1 cellular context compared by ENCODE assay signal in the genomic region with DNA sequence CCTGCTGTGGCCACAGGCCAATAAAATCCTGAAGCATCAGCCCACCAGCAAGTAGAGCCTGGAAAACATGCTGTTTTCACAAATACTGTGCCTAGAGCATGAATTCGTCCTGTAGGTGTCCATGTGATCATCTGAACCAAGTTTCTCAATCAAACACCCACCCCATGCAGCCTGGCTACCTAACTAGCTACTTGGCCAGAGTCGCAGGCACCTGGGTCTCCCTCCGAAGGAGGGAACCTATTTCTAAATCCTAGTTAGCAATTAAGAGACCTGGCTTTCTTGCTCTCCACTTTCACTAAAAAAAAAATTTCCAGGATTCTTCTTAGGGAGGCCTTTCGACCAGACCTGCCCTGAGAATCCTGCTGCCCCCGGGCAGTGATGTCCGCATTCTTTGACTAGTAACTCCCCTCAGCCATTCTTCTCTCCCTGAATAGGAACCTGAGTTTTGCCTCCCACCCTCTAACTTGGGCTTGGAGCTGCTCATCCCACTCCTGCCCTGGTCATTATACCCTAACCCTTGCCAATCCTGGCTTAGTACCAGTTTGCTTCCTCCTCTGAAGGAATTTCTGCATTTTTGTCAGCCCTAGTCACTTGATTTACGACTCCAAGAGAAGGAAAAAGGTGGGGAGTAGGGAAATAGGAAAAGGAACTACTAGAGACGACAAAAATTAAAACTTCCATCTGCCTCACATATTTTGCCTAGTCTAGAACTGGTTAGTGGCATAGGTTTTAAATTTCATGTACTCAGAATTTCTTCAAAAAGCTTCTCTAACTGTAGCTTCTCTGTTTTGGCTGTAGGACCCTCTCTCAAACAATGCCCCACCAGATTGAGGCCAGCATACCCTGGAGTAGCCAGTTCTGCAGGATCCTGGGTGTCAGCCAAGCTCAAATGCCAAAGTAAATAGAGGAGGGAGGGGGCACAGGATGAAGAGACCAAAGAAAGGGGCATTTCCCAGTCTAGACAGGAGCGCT.
TF ChIP-seq lines count a peak whose summit lies in the region.

No MANE protein-coding gene starts in this region.

TF ChIP-seq in HepG2, 621 proteins besides CTCF, POLR2A, EP300 and RAD21 (continued from another document):
- TF ChIP-seq, protein P1, sequence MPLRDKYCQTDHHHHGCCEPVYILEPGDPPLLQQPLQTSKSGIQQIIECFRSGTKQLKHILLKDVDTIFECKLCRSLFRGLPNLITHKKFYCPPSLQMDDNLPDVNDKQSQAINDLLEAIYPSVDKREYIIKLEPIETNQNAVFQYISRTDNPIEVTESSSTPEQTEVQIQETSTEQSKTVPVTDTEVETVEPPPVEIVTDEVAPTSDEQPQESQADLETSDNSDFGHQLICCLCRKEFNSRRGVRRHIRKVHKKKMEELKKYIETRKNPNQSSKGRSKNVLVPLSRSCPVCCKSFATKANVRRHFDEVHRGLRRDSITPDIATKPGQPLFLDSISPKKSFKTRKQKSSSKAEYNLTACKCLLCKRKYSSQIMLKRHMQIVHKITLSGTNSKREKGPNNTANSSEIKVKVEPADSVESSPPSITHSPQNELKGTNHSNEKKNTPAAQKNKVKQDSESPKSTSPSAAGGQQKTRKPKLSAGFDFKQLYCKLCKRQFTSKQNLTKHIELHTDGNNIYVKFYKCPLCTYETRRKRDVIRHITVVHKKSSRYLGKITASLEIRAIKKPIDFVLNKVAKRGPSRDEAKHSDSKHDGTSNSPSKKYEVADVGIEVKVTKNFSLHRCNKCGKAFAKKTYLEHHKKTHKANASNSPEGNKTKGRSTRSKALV (CRISPR knock-in tag; IDR thresholded peaks at IDR 0.05) = 0 out of 2 replicates have a peak, but pooled peaks have one; percentile 31
- TF ChIP-seq ELF3 (CRISPR knock-in tag; IDR thresholded peaks at IDR 0.05) = 0 out of 2 replicates have a peak, but pooled peaks have one; percentile 18
- TF ChIP-seq, protein P2, sequence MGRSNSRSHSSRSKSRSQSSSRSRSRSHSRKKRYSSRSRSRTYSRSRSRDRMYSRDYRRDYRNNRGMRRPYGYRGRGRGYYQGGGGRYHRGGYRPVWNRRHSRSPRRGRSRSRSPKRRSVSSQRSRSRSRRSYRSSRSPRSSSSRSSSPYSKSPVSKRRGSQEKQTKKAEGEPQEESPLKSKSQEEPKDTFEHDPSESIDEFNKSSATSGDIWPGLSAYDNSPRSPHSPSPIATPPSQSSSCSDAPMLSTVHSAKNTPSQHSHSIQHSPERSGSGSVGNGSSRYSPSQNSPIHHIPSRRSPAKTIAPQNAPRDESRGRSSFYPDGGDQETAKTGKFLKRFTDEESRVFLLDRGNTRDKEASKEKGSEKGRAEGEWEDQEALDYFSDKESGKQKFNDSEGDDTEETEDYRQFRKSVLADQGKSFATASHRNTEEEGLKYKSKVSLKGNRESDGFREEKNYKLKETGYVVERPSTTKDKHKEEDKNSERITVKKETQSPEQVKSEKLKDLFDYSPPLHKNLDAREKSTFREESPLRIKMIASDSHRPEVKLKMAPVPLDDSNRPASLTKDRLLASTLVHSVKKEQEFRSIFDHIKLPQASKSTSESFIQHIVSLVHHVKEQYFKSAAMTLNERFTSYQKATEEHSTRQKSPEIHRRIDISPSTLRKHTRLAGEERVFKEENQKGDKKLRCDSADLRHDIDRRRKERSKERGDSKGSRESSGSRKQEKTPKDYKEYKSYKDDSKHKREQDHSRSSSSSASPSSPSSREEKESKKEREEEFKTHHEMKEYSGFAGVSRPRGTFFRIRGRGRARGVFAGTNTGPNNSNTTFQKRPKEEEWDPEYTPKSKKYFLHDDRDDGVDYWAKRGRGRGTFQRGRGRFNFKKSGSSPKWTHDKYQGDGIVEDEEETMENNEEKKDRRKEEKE (IDR thresholded peaks at IDR 0.05) = no peak
- no peak for TF ChIP-seq ZNF83 (CRISPR knock-in tag; IDR thresholded peaks at IDR 0.05; ENCODE audit: borderline replicate concordance)
- no peak for TF ChIP-seq AKAP8 (CRISPR knock-in tag; IDR thresholded peaks at IDR 0.05)
- no peak for TF ChIP-seq NR2F6 (IDR thresholded peaks at IDR 0.05)
- TF ChIP-seq NR2F6 (CRISPR knock-in tag; IDR thresholded peaks at IDR 0.05) = peak; percentile 27; the same call in 1 of the 2 replicates
- 0 out of 2 replicates have a peak, but pooled peaks have one; percentile 35 for TF ChIP-seq PHF21A (CRISPR knock-in tag; IDR thresholded peaks at IDR 0.05)
- TF ChIP-seq ZNF138 (CRISPR knock-in tag; IDR thresholded peaks at IDR 0.05; ENCODE audit: low read depth) = no peak
- 0 out of 2 replicates have a peak, but pooled peaks have one; percentile 39 for TF ChIP-seq MEIS2 (CRISPR knock-in tag; IDR thresholded peaks at IDR 0.05)
